22 cellular contexts compared by ENCODE assay signal in genomic region chr2:96520697-96521096, GRCh38. TPM values are rescaled to one million over a fixed set of nuclear protein-coding genes. Genes with fewer than 3 reads are reported as not detected.
DNase-seq lines count a peak whose midpoint lies in the region; ATAC-seq, FAIRE-seq and TF ChIP-seq lines count a peak whose summit lies in the region.
"Had no signal": no experiment of that assay in that cellular context is flagged by ENCODE, and none has a peak within 500 bp of the region (broad histone marks: within the 10 kb centered on the region; RNA-seq: fewer than 3 reads in every experiment).

No MANE protein-coding gene starts in this region.

- 78% methylated on average over 3 of the region's 3 CpGs for WGBS in GM12878 (ENCODE audit: insufficient coverage, insufficient replicate concordance, low lambda C conversion rate, missing lambda C conversion rate)

- no peak for TF ChIP-seq RAD21 in GM12878 (IDR thresholded peaks at IDR 0.05; ENCODE audit: insufficient read depth, low read depth, low read length)

- in situ Hi-C loops in GM12878 (cut with MboI) = no loop called here

- TF ChIP-seq CTCF in BJ (IDR thresholded peaks at IDR 0.05; ENCODE audit: insufficient read depth, low read depth, low read length) (0 out of 2 replicates have a peak, but pooled peaks have one; percentile 5), DND-41 (IDR thresholded peaks at IDR 0.05; ENCODE audit: borderline replicate concordance, extremely low read depth, low read length, poor library complexity, severe bottlenecking) (peak; percentile 11), GM12878 (IDR thresholded peaks at IDR 0.05 in 2 of 3, conservative IDR thresholded peaks at IDR 0.05 in 1 of 3; ENCODE audit: control insufficient read depth in 2 of 3, extremely low read depth in 1 of 3, insufficient read depth in 1 of 3, low read depth in 3 of 3, low read length in 3 of 3) (no peak), GM10248 (IDR thresholded peaks at IDR 0.05; ENCODE audit: control extremely low read depth, extremely low read depth, low read depth, missing control alignments) (no peak)

- peaks cover 5% of the 10 kb centered on the region for H3K36me3 Mint-ChIP-seq in activated naive CD8-positive, alpha-beta T cell treated with anti-CD3 and anti-CD28 coated beads for 36 hours
- H3K36me3 Mint-ChIP-seq: CD8-positive, alpha-beta T cell had no signal

- POLR2A ChIA-PET in BJ (lab: Charles Lee) = no interaction called here
- POLR2A ChIA-PET in GM12878 (lab: Charles Lee) = interaction anchor here (0.5 to 1.2 kb wide), 2 partner anchors 10 to 15 kb away, joined by 3 to 4 read pairs; no protein-coding TSS in a partner anchor
- POLR2A ChIA-PET in HEK293T (lab: Yijun Ruan, JAX) = interaction anchor here (1.2 kb wide), 1 partner anchor 11 kb away, joined by 4 read pairs; no protein-coding TSS in a partner anchor
- POLR2A ChIA-PET in GM10248 (lab: Yijun Ruan, JAX) = no interaction called here

- H3K4me1 Mint-ChIP-seq in activated naive CD8-positive, alpha-beta T cell treated with anti-CD3 and anti-CD28 coated beads for 36 hours = peaks cover 15% of the 10 kb centered on the region
- H3K4me1 Mint-ChIP-seq: GM23338 had no signal

- no peaks in the 10 kb centered on the region for H3K4me1 ChIP-seq in DND-41 (ENCODE audit: insufficient read depth, low read length)
- peaks cover 27% of the 10 kb centered on the region for H3K4me1 ChIP-seq in GM12878 (ENCODE audit: control insufficient read depth, insufficient read depth, low read length)

- no peak for ATAC-seq in DND-41 (ENCODE audit: insufficient read depth, low read depth)
- no peak for ATAC-seq in GM12878
- ATAC-seq: CD8-positive, alpha-beta T cell; GM23338 had no signal

- SMC1A ChIA-PET in GM12878 (lab: Charles Lee; ENCODE audit: uncharacterized antibody, unreplicated experiment) = interaction anchor here (4.6 kb wide), 1 partner anchor 11 kb away, joined by 34 read pairs; no protein-coding TSS in a partner anchor

- no peak overlapping the region for H3K4me3 Mint-ChIP-seq in activated naive CD8-positive, alpha-beta T cell treated with anti-CD3 and anti-CD28 coated beads for 36 hours
- H3K4me3 Mint-ChIP-seq: CD8-positive, alpha-beta T cell; GM23338; IgD-negative memory B cell had no signal

- H3K27ac ChIP-seq in DND-41 (ENCODE audit: low read length) (no peak overlapping the region), GM12878 (ENCODE audit: control insufficient read depth, insufficient read depth) (no peak overlapping the region)
- H3K27ac ChIP-seq: BLaER1 had no signal

- BruUV-seq in GM12878 (replicated peaks; lab: Mats Ljungman, UMichigan) = no TSS peak

- RAD21 ChIA-PET in GM12878 (lab: Charles Lee; ENCODE audit: unreplicated experiment) = interaction anchor here (0.8 to 1.6 kb wide), 3 partner anchors 11 to 509 kb away, joined by 3 to 8 read pairs (median 4); no protein-coding TSS in a partner anchor

- TF ChIP-seq POLR2A in GM12878 (IDR thresholded peaks at IDR 0.05; ENCODE audit: low read depth, low read length) = no peak

- DNase-seq in BJ (ENCODE audit: low read depth) (no peak), DND-41 (no peak), GM12878 (ENCODE audit: low read depth, low spot score) (no peak), urothelium cell line (ENCODE audit: low spot score) (no peak), HEK293T (ENCODE audit: extremely low spot score) (no peak), GM10248 (ENCODE audit: extremely low spot score) (no peak)
- no peak for DNase-seq in activated naive CD8-positive, alpha-beta T cell treated with anti-CD3 and anti-CD28 coated beads for 36 hours
- DNase-seq: ACHN; AML-193; Calu3; CD8-positive, alpha-beta T cell; DMS79 treated with DMSO at 0.1 percent for 48 hours; EL; KG1 had no signal

- H4K20me1 ChIP-seq in DND-41 (ENCODE audit: insufficient read depth, low read length) (no peaks in the 10 kb centered on the region), GM12878 (ENCODE audit: control insufficient read depth, insufficient read depth) (no peaks in the 10 kb centered on the region)
- H4K20me1 ChIP-seq: BLaER1 had no signal

- CTCF ChIA-PET in BJ (lab: Yijun Ruan, JAX) = interaction anchor here (2.0 to 3.6 kb wide), 2 partner anchors 11 to 34 kb away, joined by 8 to 26 read pairs; no protein-coding TSS in a partner anchor
- CTCF ChIA-PET in GM12878 (lab: Yijun Ruan, JAX) = interaction anchor here (1.2 to 2.1 kb wide), 4 partner anchors 8 to 17 kb away, joined by 3 to 12 read pairs (median 4); no protein-coding TSS in a partner anchor
- CTCF ChIA-PET in HEK293T (lab: Yijun Ruan, JAX) = no interaction called here
- CTCF ChIA-PET in GM10248 (lab: Yijun Ruan, JAX) = interaction anchor here (18.4 to 26.6 kb wide), 2 partner anchors 8 to 9 kb away, joined by 349 read pairs; partner anchors contain the start of genes ARID5A and NEURL3

- H3K4me2 ChIP-seq in DND-41 (ENCODE audit: insufficient read depth, low read length) (no peak overlapping the region), GM12878 (ENCODE audit: control insufficient read depth, insufficient read depth) (no peak overlapping the region)
- H3K4me2 ChIP-seq: BLaER1, GM23338 had no signal

- H3K9me3 ChIP-seq in DND-41 (ENCODE audit: insufficient read depth, low read length, severe bottlenecking) (peaks cover 5% of the 10 kb centered on the region), GM12878 (replicated peaks; ENCODE audit: control insufficient read depth, insufficient read depth, low read length) (no peaks in the 10 kb centered on the region; the same call in 1 of the 3 replicates)

- H2AFZ ChIP-seq in DND-41 (ENCODE audit: low read depth, low read length) (no peak overlapping the region), GM12878 (ENCODE audit: control insufficient read depth, low read depth, low read length) (no peak overlapping the region)
- H2AFZ ChIP-seq: GM23338 had no signal

- H3K9me3 Mint-ChIP-seq in activated naive CD8-positive, alpha-beta T cell treated with anti-CD3 and anti-CD28 coated beads for 36 hours = peaks cover 7% of the 10 kb centered on the region

- H3K4me3 ChIP-seq in BJ (ENCODE audit: low read depth, low read length) = no peak overlapping the region
- no peak overlapping the region for H3K4me3 ChIP-seq in DND-41 (ENCODE audit: low read depth in 1 of 2, low read length in 2 of 2)
- H3K4me3 ChIP-seq in GM12878 = no peak overlapping the region
- H3K4me3 ChIP-seq: BLaER1, GM23338 had no signal

- TF ChIP-seq EP300 in GM12878 (IDR thresholded peaks at IDR 0.05; ENCODE audit: borderline replicate concordance in 1 of 2, control insufficient read depth in 1 of 2, low read depth in 2 of 2, low read length in 2 of 2) = no peak

- H3K79me2 ChIP-seq in DND-41 (ENCODE audit: insufficient read depth, low read length) (no peaks in the 10 kb centered on the region), GM12878 (ENCODE audit: control insufficient read depth, insufficient read depth, low read length) (no peaks in the 10 kb centered on the region)

- intact Hi-C loops in GM12878 (cut with micrococcal nuclease; ENCODE audit: unreplicated experiment) = no loop called here

- H3K27me3 Mint-ChIP-seq in activated naive CD8-positive, alpha-beta T cell treated with anti-CD3 and anti-CD28 coated beads for 36 hours = peaks cover under 1% of the 10 kb centered on the region

- H3K9ac ChIP-seq in DND-41 (ENCODE audit: low read depth, low read length) = no peak overlapping the region
- H3K9ac ChIP-seq in GM12878 (ENCODE audit: control insufficient read depth, insufficient read depth, low read length) = no peak overlapping the region
- H3K9ac ChIP-seq: BLaER1 had no signal

- H3K36me3 ChIP-seq in BJ (ENCODE audit: control insufficient read depth, insufficient read depth, low read length) = no peaks in the 10 kb centered on the region
- no peaks in the 10 kb centered on the region for H3K36me3 ChIP-seq in DND-41 (ENCODE audit: insufficient read depth, low read length)
- no peaks in the 10 kb centered on the region for H3K36me3 ChIP-seq in GM12878 (ENCODE audit: control insufficient read depth in 2 of 2, insufficient read depth in 2 of 2, low read length in 1 of 2)
- H3K36me3 ChIP-seq: BLaER1 had no signal

- H3K27me3 ChIP-seq in BJ (ENCODE audit: control insufficient read depth, insufficient read depth, low read length) (no peaks in the 10 kb centered on the region), DND-41 (ENCODE audit: insufficient read depth, low read length, poor library complexity) (peaks cover 6% of the 10 kb centered on the region), GM12878 (replicated peaks in 1 of 2; ENCODE audit: control insufficient read depth in 2 of 2, insufficient read depth in 2 of 2, low read length in 1 of 2) (no peaks in the 10 kb centered on the region)
- H3K27me3 ChIP-seq: BLaER1 had no signal

- no peak overlapping the region for H3K27ac Mint-ChIP-seq in activated naive CD8-positive, alpha-beta T cell treated with anti-CD3 and anti-CD28 coated beads for 36 hours
- H3K27ac Mint-ChIP-seq: CD8-positive, alpha-beta T cell; GM23338 had no signal

- FAIRE-seq in GM12878 (lab: Jason Lieb, UNC) (no peak), urothelium cell line (lab: Jason Lieb, UNC) (peak; percentile 5)
- FAIRE-seq: A204.1, GM12892, GM18507 had no signal

RNA-seq across cellular contexts. Expression of gene NEURL3, which starts 15.5 kb away (rescaled TPM):
- polyA plus RNA-seq in BJ (2011; rRNA removed) (not detected in 2 replicates), GM12878 (2011; rRNA removed) (4.4 and 6.3 TPM in 2 replicates), GM12878 (2014; fragmentation: Illumina TruSeq; extraction: Trizol) (0.10 TPM in 1 of 2 replicates, not detected in the other), GM12878 (2014; fragmentation: Nextera tagmentation; extraction: Ambion mirVana) (under 1 TPM; 0.03 to 0.07 TPM), GM12878 (2014; rRNA removed) (0.39 and 0.51 TPM in 2 replicates), GM12878 (2016; fragmentation: Nextera tagmentation; extraction: Ambion mirVana) (under 1 TPM; 0.55 to 0.79 TPM)
- polyA minus RNA-seq in BJ (2011; rRNA and poly(A)+ RNA removed) = not detected in 2 replicates
- 2.2 and 2.9 TPM in 2 replicates for total RNA-seq in GM12878 (2013; cell fraction: nucleolus; rRNA removed)
- total RNA-seq in GM12878 (2014; rRNA removed) (0.85 and 0.98 TPM in 2 replicates), GM12878 (2014; rRNA removed; fragmentation: Illumina TruSeq; extraction: Trizol) (0.09 and 0.31 TPM in 2 replicates), GM12878 (2021) (0.44 and 0.72 TPM in 2 replicates)
- 0.16 TPM for polyA plus RNA-seq in GM12878 (2011; ENCODE audit: low read depth)
- 6.6 and 7.9 TPM in 2 replicates for polyA plus RNA-seq in GM12878 (2011; cell fraction: cytosol; rRNA removed)
- 7.3 and 12.0 TPM in 2 replicates for polyA plus RNA-seq in GM12878 (2011; cell fraction: nucleus; rRNA removed)
- polyA plus RNA-seq in GM12878 (2012) = 0.42 and 0.72 TPM in 2 replicates
- 1.9 and 2.2 TPM in 2 replicates for polyA minus RNA-seq in GM12878 (2011; rRNA and poly(A)+ RNA removed)
- 0.52 and 1.2 TPM in 2 replicates for polyA minus RNA-seq in GM12878 (2011; cell fraction: cytosol; rRNA and poly(A)+ RNA removed)
- polyA minus RNA-seq in GM12878 (2011; cell fraction: nucleus; rRNA and poly(A)+ RNA removed) = 0.96 and 1.3 TPM in 2 replicates
- total RNA-seq in activated naive CD8-positive, alpha-beta T cell treated with anti-CD3 and anti-CD28 coated beads for 36 hours = under 1 TPM in 1 of 2 experiments, not detected in 1; 0.16 TPM
- total RNA-seq: CD8-positive, alpha-beta T cell; G401; GM23338; HT1080 had no signal
- polyA plus RNA-seq: IgD-negative memory B cell had no signal

RNA-seq across cellular contexts. Expression of gene ARID5A, which starts 15.9 kb away (rescaled TPM):
- polyA plus RNA-seq in BJ (2011; rRNA removed) (10.4 and 19.1 TPM in 2 replicates), GM12878 (2011; rRNA removed) (13.3 and 28.5 TPM in 2 replicates), GM12878 (2014; fragmentation: Illumina TruSeq; extraction: Trizol) (3.1 and 18.1 TPM in 2 replicates), GM12878 (2014; fragmentation: Nextera tagmentation; extraction: Ambion mirVana) (1 to 10 TPM in 1 of 2 experiments, under 1 TPM in 1; 0.76 to 3.8 TPM), GM12878 (2014; rRNA removed) (79.3 and 83.3 TPM in 2 replicates), GM12878 (2016; fragmentation: Nextera tagmentation; extraction: Ambion mirVana) (10 to 100 TPM; 76.2 to 87.1 TPM)
- polyA minus RNA-seq in BJ (2011; rRNA and poly(A)+ RNA removed) = 8.4 and 11.6 TPM in 2 replicates
- total RNA-seq in GM12878 (2013; cell fraction: nucleolus; rRNA removed) = 85.2 and 91.3 TPM in 2 replicates
- total RNA-seq in GM12878 (2014; rRNA removed) (46.2 and 46.8 TPM in 2 replicates), GM12878 (2014; rRNA removed; fragmentation: Illumina TruSeq; extraction: Trizol) (22.2 and 25.3 TPM in 2 replicates), GM12878 (2021) (82.7 and 87.9 TPM in 2 replicates)
- 16.0 TPM for polyA plus RNA-seq in GM12878 (2011; ENCODE audit: low read depth)
- 39.3 and 54.4 TPM in 2 replicates for polyA plus RNA-seq in GM12878 (2011; cell fraction: cytosol; rRNA removed)
- 160 and 161 TPM in 2 replicates for polyA plus RNA-seq in GM12878 (2011; cell fraction: nucleus; rRNA removed)
- polyA plus RNA-seq in GM12878 (2012) = 47.3 and 50.2 TPM in 2 replicates
- 12.7 and 34.9 TPM in 2 replicates for polyA minus RNA-seq in GM12878 (2011; rRNA and poly(A)+ RNA removed)
- polyA minus RNA-seq in GM12878 (2011; cell fraction: cytosol; rRNA and poly(A)+ RNA removed) = 26.1 and 28.5 TPM in 2 replicates
- 22.6 and 34.3 TPM in 2 replicates for polyA minus RNA-seq in GM12878 (2011; cell fraction: nucleus; rRNA and poly(A)+ RNA removed)
- 10 to 100 TPM; 59.5 to 61.7 TPM for total RNA-seq in activated naive CD8-positive, alpha-beta T cell treated with anti-CD3 and anti-CD28 coated beads for 36 hours

Comparison
In these comparisons a context has a peak if more than half of its experiments do, and no peak if none do; other contexts are left out.
1. CTCF ChIP-seq: peak in BJ (single experiment) and DND-41 (single experiment); none in GM12878 (0 of 3) and GM10248 (single experiment).
2. POLR2A ChIA-PET loops: an anchor here in GM12878 (0.5 to 1.2 kb wide) and HEK293T (1.2 kb wide); none called in BJ and GM10248.